In genomic region chr6:79468116-79468515, GRCh38 we compare ENCODE assay signal across 19 cellular contexts.
A peak's percentile ranks its signal among the peaks of the same experiment; 100 is the strongest.
DNase-seq lines count a peak whose midpoint lies in the region; ATAC-seq, FAIRE-seq and TF ChIP-seq lines count a peak whose summit lies in the region.
"Had no signal": no experiment of that assay in that cellular context is flagged by ENCODE, and none has a peak within 500 bp of the region (broad histone marks: within the 10 kb centered on the region; RNA-seq: fewer than 3 reads in every experiment).

No MANE protein-coding gene starts in this region.

- DNase-seq in AG08395 (ENCODE audit: low spot score): peak; percentile 34
- DNase-seq in IMR-90: peak; percentile 34
- peak; percentile 50 for DNase-seq in choroid plexus epithelial cell (ENCODE audit: low read depth)
- peak; percentile 76 for DNase-seq in kidney tubule cell (ENCODE audit: low spot score)
- DNase-seq in DMS114 treated with DMSO at 0.1 percent for 48 hours (lab: John Stamatoyannopoulos, UW; ENCODE audit: unreplicated experiment): no peak
- DNase-seq in tibial nerve (ENCODE audit: low spot score in 2 of 2): no peak
- DNase-seq in stimulated activated naive CD4-positive, alpha-beta T cell (lab: John Stamatoyannopoulos, UW): no peak
- DNase-seq in GM12891 (ENCODE audit: insufficient read length, low spot score): no peak
- DNase-seq: activated CD4-positive, alpha-beta T cell treated with anti-CD3 and anti-CD28 coated beads for 1 hour; activated CD8-positive, alpha-beta memory T cell treated with anti-CD3 and anti-CD28 coated beads, Interleukin-2, amount 50 U/mL, for 48 hours; effector memory CD8-positive, alpha-beta T cell; KBM-7; NCI-H2171 treated with DMSO at 0.1 percent for 48 hours; SHP77 treated with DMSO at 0.1 percent for 48 hours; transverse colon had no signal

- H3K9ac ChIP-seq in IMR-90 (ENCODE audit: low read depth, low read length): no peak overlapping the region

- H2BK5ac ChIP-seq in IMR-90 (ENCODE audit: low read depth, low read length, poor library complexity, severe bottlenecking): peak overlapping the region; percentile 47

- TF ChIP-seq POLR2A in IMR-90 (IDR thresholded peaks at IDR 0.05; ENCODE audit: low read depth, low read length): no peak
- no peak for TF ChIP-seq POLR2A in tibial nerve (IDR thresholded peaks at IDR 0.05)
- TF ChIP-seq POLR2A in GM12891 (IDR thresholded peaks at IDR 0.05; ENCODE audit: low read depth, low read length): no peak

- no peak for TF ChIP-seq RAD21 in IMR-90 (IDR thresholded peaks at IDR 0.05; ENCODE audit: low read length)

- no peak overlapping the region for H2BK15ac ChIP-seq in IMR-90 (ENCODE audit: low read depth, low read length)

- H3K23ac ChIP-seq in IMR-90 (ENCODE audit: low read depth, low read length): no peak overlapping the region

- no peak overlapping the region for H2BK20ac ChIP-seq in IMR-90 (ENCODE audit: low read depth, low read length)

- in situ Hi-C loops in IMR-90 (cut with MboI; ENCODE audit: low sequenced_read_pairs): no loop called here

- H3K27ac ChIP-seq in IMR-90 (ENCODE audit: insufficient read depth, low read length) (no peak overlapping the region), tibial nerve (no peak overlapping the region)
- H3K27ac ChIP-seq: cardiac muscle cell, skin epidermis, transverse colon had no signal

- no peak overlapping the region for H3K56ac ChIP-seq in IMR-90 (ENCODE audit: extremely low read depth, insufficient read depth, low read length)

- no peaks in the 10 kb centered on the region for H3K36me3 ChIP-seq in IMR-90 (ENCODE audit: control insufficient read depth, insufficient read depth, low read length)
- no peaks in the 10 kb centered on the region for H3K36me3 ChIP-seq in tibial nerve
- H3K36me3 ChIP-seq: cardiac muscle cell, transverse colon had no signal

- H2AK9ac ChIP-seq in IMR-90 (replicated peaks; ENCODE audit: low read depth, low read length, poor library complexity): peak overlapping the region; percentile 39

- H3K18ac ChIP-seq in IMR-90 (ENCODE audit: low read depth, low read length): no peak overlapping the region

- H2AFZ ChIP-seq in IMR-90 (replicated peaks; ENCODE audit: low read length, poor library complexity): no peak overlapping the region

- H3K4me3 ChIP-seq in IMR-90 (ENCODE audit: insufficient read depth, low read depth, low read length) (no peak overlapping the region), choroid plexus epithelial cell (ENCODE audit: low read depth, low read length) (no peak overlapping the region), tibial nerve (no peak overlapping the region)
- H3K4me3 ChIP-seq: cardiac muscle cell, skin epidermis, transverse colon had no signal

- no peak overlapping the region for H4K8ac ChIP-seq in IMR-90 (ENCODE audit: low read depth in 2 of 2, low read length in 2 of 2)

- H3K9me3 ChIP-seq in IMR-90 (ENCODE audit: control insufficient read depth, insufficient read depth, low read length) (no peaks in the 10 kb centered on the region), tibial nerve (no peaks in the 10 kb centered on the region)
- H3K9me3 ChIP-seq: transverse colon had no signal

- H4K91ac ChIP-seq in IMR-90 (ENCODE audit: insufficient read depth, low read depth, low read length): no peak overlapping the region

- H4K20me1 ChIP-seq in IMR-90 (ENCODE audit: insufficient read depth, low read length): no peaks in the 10 kb centered on the region

- no peaks in the 10 kb centered on the region for H3K79me1 ChIP-seq in IMR-90 (ENCODE audit: low read depth in 1 of 2, low read length in 2 of 2)

- dilution Hi-C loops in IMR-90 (cut with HindIII; ENCODE audit: low sequenced_read_pairs, unreplicated experiment): no loop called here

- POLR2A ChIA-PET in IMR-90 (lab: Charles Lee; ENCODE audit: unreplicated experiment): no interaction called here

- TF ChIP-seq EP300 in tibial nerve (IDR thresholded peaks at IDR 0.05): no peak

- H3K27me3 ChIP-seq in IMR-90 (ENCODE audit: control insufficient read depth, insufficient read depth, low read length) (no peaks in the 10 kb centered on the region), tibial nerve (no peaks in the 10 kb centered on the region)
- H3K27me3 ChIP-seq: cardiac muscle cell, transverse colon had no signal

- TF ChIP-seq CTCF in IMR-90 (conservative IDR thresholded peaks at IDR 0.05; ENCODE audit: low read depth, low read length) (no peak), choroid plexus epithelial cell (conservative IDR thresholded peaks at IDR 0.05; ENCODE audit: low read depth, low read length) (no peak), tibial nerve (IDR thresholded peaks at IDR 0.05) (no peak)

- CTCF ChIA-PET in IMR-90 (lab: Yijun Ruan, JAX): no interaction called here

- no peak overlapping the region for H3K14ac ChIP-seq in IMR-90 (replicated peaks; ENCODE audit: low read depth, low read length)

- peaks cover 4% of the 10 kb centered on the region for H3K4me1 ChIP-seq in IMR-90 (ENCODE audit: control insufficient read depth, insufficient read depth, low read length)
- H3K4me1 ChIP-seq in tibial nerve: no peaks in the 10 kb centered on the region

- ATAC-seq in IMR-90 (ENCODE audit: low read depth): peak; percentile 83
- ATAC-seq: effector memory CD8-positive, alpha-beta T cell; stimulated activated memory B cell treated with anti-CD40 and anti-IgM and Interleukin-4, amounts not matched to agents 10 μg/mL and 1 μg/mL and 100 μg/mL, for 72 hours had no signal

- no peaks in the 10 kb centered on the region for H3K9me1 ChIP-seq in IMR-90 (ENCODE audit: insufficient read depth, low read length)

- no CpG with 5 or more reads among the region's 2 CpGs for WGBS in IMR-90 (ENCODE audit: extremely low coverage in 2 of 2, insufficient read length in 1 of 2), 2 experiments
- WGBS in tibial nerve, 2 donors: 31 to 41% methylated on average over 2 of the region's 2 CpGs

- intact Hi-C loops in IMR-90 (cut with micrococcal nuclease): loop anchor here (5.0 to 10.0 kb wide), 3 partner anchors 391 to 633 kb away; partner anchors contain the start of gene PHIP

- H3K4ac ChIP-seq in IMR-90 (ENCODE audit: low read depth, low read length): no peak overlapping the region

- no peak overlapping the region for H4K5ac ChIP-seq in IMR-90 (ENCODE audit: low read depth, low read length)

- BruUV-seq in IMR-90 (replicated peaks; lab: Mats Ljungman, UMichigan): no TSS peak

- FAIRE-seq in GM12891 (lab: Jason Lieb, UNC): no peak
- FAIRE-seq: islet of Langerhans had no signal

- H3K4me2 ChIP-seq in IMR-90 (ENCODE audit: low read depth, low read length): no peak overlapping the region

- H2BK120ac ChIP-seq in IMR-90 (ENCODE audit: low read depth, low read length): no peak overlapping the region

- no peak overlapping the region for H2AK5ac ChIP-seq in IMR-90 (ENCODE audit: low read depth, low read length)

TF ChIP-seq in IMR-90, 13 proteins besides CTCF, POLR2A, EP300 and RAD21:
- TF ChIP-seq MAZ (IDR thresholded peaks at IDR 0.05; ENCODE audit: borderline replicate concordance, low read depth, low read length) (no peak), MAFK (IDR thresholded peaks at IDR 0.05; ENCODE audit: low read depth, low read length) (no peak), MXI1 (IDR thresholded peaks at IDR 0.05; ENCODE audit: borderline replicate concordance, low read depth, low read length) (no peak), BHLHE40 (IDR thresholded peaks at IDR 0.05; ENCODE audit: low read depth, low read length) (no peak), RCOR1 (IDR thresholded peaks at IDR 0.05; ENCODE audit: insufficient replicate concordance, low read length) (no peak), RFX5 (IDR thresholded peaks at IDR 0.05; ENCODE audit: low read depth, low read length) (no peak), ELK1 (IDR thresholded peaks at IDR 0.05; ENCODE audit: borderline replicate concordance, low read depth, low read length) (no peak), NFE2L2 (IDR thresholded peaks at IDR 0.05; ENCODE audit: low read depth, low read length) (no peak), CEBPB (IDR thresholded peaks at IDR 0.05; ENCODE audit: low read depth, low read length) (no peak)

TF ChIP-seq in GM12891, 5 proteins besides CTCF, POLR2A, EP300 and RAD21:
- TF ChIP-seq SPI1 (IDR thresholded peaks at IDR 0.05; ENCODE audit: low read depth, low read length) (no peak), PAX5 (IDR thresholded peaks at IDR 0.05; ENCODE audit: insufficient read depth, low read length, severe bottlenecking) (no peak), POLR2AphosphoS5 (IDR thresholded peaks at IDR 0.05; ENCODE audit: low read depth, low read length) (no peak), TAF1 (IDR thresholded peaks at IDR 0.05; ENCODE audit: low read depth, low read length) (no peak), POU2F2 (IDR thresholded peaks at IDR 0.05; ENCODE audit: low read depth, low read length) (no peak)

Comparison
In these comparisons a context has a peak if more than half of its experiments do, and no peak if none do; other contexts are left out.
1. DNase-seq: peak in AG08395 (single experiment), IMR-90 (single experiment), choroid plexus epithelial cell (single experiment) and kidney tubule cell (single experiment); none in DMS114 treated with DMSO at 0.1 percent for 48 hours (single experiment), tibial nerve (0 of 2), stimulated activated naive CD4-positive, alpha-beta T cell (0 of 6) and GM12891 (single experiment).